Comparison of ENCODE assay signal across 22 cellular contexts in the genomic region with DNA sequence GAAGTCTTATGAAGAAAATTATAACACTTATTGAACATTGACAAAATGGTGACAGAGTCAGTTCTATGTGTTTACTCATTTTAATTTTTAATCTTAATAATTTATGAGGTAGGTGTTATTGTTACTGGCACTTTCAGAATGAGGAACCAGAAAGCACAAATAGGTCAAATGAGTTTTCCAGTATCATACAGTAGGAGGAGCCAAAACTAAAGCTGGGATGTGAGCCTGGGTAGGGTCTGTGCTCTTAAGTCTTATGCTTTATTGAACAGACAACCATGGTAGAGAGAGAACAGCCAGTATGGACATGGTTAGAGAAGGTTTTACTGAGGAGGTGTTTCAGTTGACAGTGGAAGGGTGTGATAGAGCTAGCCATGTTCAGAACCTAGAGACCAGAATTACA.
DNase-seq lines count a peak whose midpoint lies in the region; ATAC-seq, FAIRE-seq and TF ChIP-seq lines count a peak whose summit lies in the region.
"Had no signal": no experiment of that assay in that cellular context is flagged by ENCODE, and none has a peak within 500 bp of the region (broad histone marks: within the 10 kb centered on the region; RNA-seq: fewer than 3 reads in every experiment).

No MANE protein-coding gene starts in this region.

- no peaks in the 10 kb centered on the region for H3K4me1 ChIP-seq in left ventricle myocardium inferior
- no peaks in the 10 kb centered on the region for H3K4me1 ChIP-seq in kidney (ENCODE audit: control insufficient read depth in 1 of 2, insufficient read depth in 1 of 2, low read depth in 1 of 2, low read length in 2 of 2)
- H3K4me1 ChIP-seq: right atrium auricular region, suprapubic skin had no signal

- peaks cover 8% of the 10 kb centered on the region for H3K9me3 ChIP-seq in left ventricle myocardium inferior (replicated peaks)
- H3K9me3 ChIP-seq in kidney (ENCODE audit: control insufficient read depth in 1 of 2, low read length in 2 of 2), result peaks cover 0 to 2% of the 10 kb centered on the region in 2 donors
- H3K9me3 ChIP-seq: right atrium auricular region, suprapubic skin had no signal

- TF ChIP-seq CTCF in left ventricle myocardium inferior (IDR thresholded peaks at IDR 0.05; ENCODE audit: borderline replicate concordance), result peak; percentile 23
- no peak for TF ChIP-seq CTCF in NB4 (IDR thresholded peaks at IDR 0.05; ENCODE audit: low read depth, low read length)
- TF ChIP-seq CTCF in bronchial epithelial cell (IDR thresholded peaks at IDR 0.05; ENCODE audit: insufficient read depth, low read length, severe bottlenecking), result peak; percentile 20
- no peak for TF ChIP-seq CTCF in kidney (IDR thresholded peaks at IDR 0.05; ENCODE audit: borderline replicate concordance, extremely low read depth, insufficient read depth)

- POLR2A ChIA-PET in activated CD4-positive, alpha-beta memory T cell treated with anti-CD3 and anti-CD28 coated beads for 36 hours (lab: Charles Lee), result no interaction called here

- H3K4me3 ChIP-seq in left ventricle myocardium inferior, result no peak overlapping the region
- no peak overlapping the region for H3K4me3 ChIP-seq in NB4 (ENCODE audit: low read depth, low read length)
- no peak overlapping the region for H3K4me3 ChIP-seq in bronchial epithelial cell (ENCODE audit: low read depth, low read length)
- no peak overlapping the region for H3K4me3 ChIP-seq in kidney (ENCODE audit: low read length in 2 of 2)
- H3K4me3 ChIP-seq: right atrium auricular region, suprapubic skin had no signal

- CTCF ChIA-PET in activated CD4-positive, alpha-beta memory T cell treated with anti-CD3 and anti-CD28 coated beads for 36 hours (lab: Charles Lee), result no interaction called here

- no peaks in the 10 kb centered on the region for H3K9me3 Mint-ChIP-seq in activated CD4-positive, alpha-beta memory T cell treated with anti-CD3 and anti-CD28 coated beads for 36 hours
- H3K9me3 Mint-ChIP-seq: activated CD8-positive, alpha-beta T cell treated with anti-CD3 and anti-CD28 coated beads for 36 hours; activated naive CD4-positive, alpha-beta T cell treated with anti-CD3 and anti-CD28 coated beads for 36 hours; T-helper 1 cell treated with Interleukin-12 subunit alpha and Interleukin-12 subunit beta and Interleukin-4 antibody, amounts not matched to agents 30 μg/mL and 1 μg/mL, for 36 hours had no signal

- TF ChIP-seq POLR2A in NB4 (IDR thresholded peaks at IDR 0.05; ENCODE audit: extremely low read depth, insufficient read length), result no peak

- H3K36me3 Mint-ChIP-seq in activated CD4-positive, alpha-beta memory T cell treated with anti-CD3 and anti-CD28 coated beads for 36 hours, result no peaks in the 10 kb centered on the region
- H3K36me3 Mint-ChIP-seq: CD4-positive, alpha-beta memory T cell had no signal

- H3K9ac ChIP-seq in kidney (ENCODE audit: low read length in 2 of 2), result no peak overlapping the region

- DNase-seq in left ventricle myocardium inferior, result no peak
- DNase-seq in cardiac septum (ENCODE audit: low spot score), result no peak
- peak; percentile 41 for DNase-seq in NB4 (ENCODE audit: low read depth)
- DNase-seq in bronchial epithelial cell (ENCODE audit: low read depth), result peak; percentile 7
- DNase-seq in kidney, result no peak
- DNase-seq in putamen (ENCODE audit: low spot score), result no peak
- DNase-seq in activated CD4-positive, alpha-beta memory T cell treated with anti-CD3 and anti-CD28 coated beads for 36 hours, result no peak
- DNase-seq: activated CD8-positive, alpha-beta T cell treated with anti-CD3 and anti-CD28 coated beads for 36 hours; activated naive CD4-positive, alpha-beta T cell treated with anti-CD3 and anti-CD28 coated beads for 36 hours; activated T-cell treated with anti-CD3 and anti-CD28 coated beads, Interleukin-2, amount 50 U/mL, for 1 hour; aorta; CD4-positive, alpha-beta memory T cell; effector memory CD4-positive, alpha-beta T cell; head of caudate nucleus; NCI-H1436 had no signal

- intact Hi-C loops in left ventricle myocardium inferior (cut with micrococcal nuclease), result no loop called here
- intact Hi-C loops in cardiac septum (cut with DNase I), result no loop called here
- intact Hi-C loops in kidney (cut with DNase I), result no loop called here
- intact Hi-C loops in activated CD4-positive, alpha-beta memory T cell treated with anti-CD3 and anti-CD28 coated beads for 36 hours (cut with micrococcal nuclease), result no loop called here

- H3K27me3 Mint-ChIP-seq in activated CD4-positive, alpha-beta memory T cell treated with anti-CD3 and anti-CD28 coated beads for 36 hours, result no peaks in the 10 kb centered on the region
- H3K27me3 Mint-ChIP-seq: activated CD8-positive, alpha-beta T cell treated with anti-CD3 and anti-CD28 coated beads for 36 hours; CD4-positive, alpha-beta memory T cell had no signal

- no peak for FAIRE-seq in bronchial epithelial cell (lab: Jason Lieb, UNC)
- no peak for FAIRE-seq in kidney (lab: Jason Lieb, UNC)
- FAIRE-seq: GM18507, islet of Langerhans had no signal

- H3K4me1 Mint-ChIP-seq in activated CD4-positive, alpha-beta memory T cell treated with anti-CD3 and anti-CD28 coated beads for 36 hours (ENCODE audit: low read depth), result no peaks in the 10 kb centered on the region
- H3K4me1 Mint-ChIP-seq: CD4-positive, alpha-beta memory T cell had no signal

- H3K36me3 ChIP-seq in left ventricle myocardium inferior, result no peaks in the 10 kb centered on the region
- H3K36me3 ChIP-seq in bronchial epithelial cell (ENCODE audit: control insufficient read depth, insufficient read depth, low read length), result no peaks in the 10 kb centered on the region
- H3K36me3 ChIP-seq in kidney (ENCODE audit: control insufficient read depth in 1 of 2, insufficient read depth in 2 of 2, low read length in 2 of 2), result no peaks in the 10 kb centered on the region
- H3K36me3 ChIP-seq: right atrium auricular region, suprapubic skin had no signal

- ATAC-seq in HG02571 (IDR thresholded peaks at IDR 0.05; ENCODE audit: unreplicated experiment), result no peak
- ATAC-seq: activated CD8-positive, alpha-beta T cell treated with anti-CD3 and anti-CD28 coated beads for 36 hours had no signal

- H3K27me3 ChIP-seq in left ventricle myocardium inferior (ENCODE audit: low read depth) (no peaks in the 10 kb centered on the region), bronchial epithelial cell (ENCODE audit: control insufficient read depth, insufficient read depth, low read length) (no peaks in the 10 kb centered on the region)
- H3K27me3 ChIP-seq: right atrium auricular region, suprapubic skin had no signal

- H3K4me3 Mint-ChIP-seq in activated CD4-positive, alpha-beta memory T cell treated with anti-CD3 and anti-CD28 coated beads for 36 hours, result no peak overlapping the region
- H3K4me3 Mint-ChIP-seq: activated CD8-positive, alpha-beta T cell treated with anti-CD3 and anti-CD28 coated beads for 36 hours; activated naive CD4-positive, alpha-beta T cell treated with anti-CD3 and anti-CD28 coated beads for 36 hours; CD4-positive, alpha-beta memory T cell; T-helper 1 cell treated with Interleukin-12 subunit alpha and Interleukin-12 subunit beta and Interleukin-4 antibody, amounts not matched to agents 30 μg/mL and 1 μg/mL, for 36 hours had no signal

- H3K27ac ChIP-seq in left ventricle myocardium inferior (replicated peaks) (no peak overlapping the region), kidney (ENCODE audit: low read depth in 2 of 2, low read length in 2 of 2) (no peak overlapping the region)
- H3K27ac ChIP-seq: right atrium auricular region, RWPE1, suprapubic skin had no signal

- H3K27ac Mint-ChIP-seq in activated CD4-positive, alpha-beta memory T cell treated with anti-CD3 and anti-CD28 coated beads for 36 hours, result no peak overlapping the region
- H3K27ac Mint-ChIP-seq: activated CD8-positive, alpha-beta T cell treated with anti-CD3 and anti-CD28 coated beads for 36 hours; activated naive CD4-positive, alpha-beta T cell treated with anti-CD3 and anti-CD28 coated beads for 36 hours; CD4-positive, alpha-beta memory T cell; T-helper 1 cell treated with Interleukin-12 subunit alpha and Interleukin-12 subunit beta and Interleukin-4 antibody, amounts not matched to agents 30 μg/mL and 1 μg/mL, for 36 hours had no signal

Comparison
In these comparisons a context has a peak if more than half of its experiments do, and no peak if none do; other contexts are left out.
1. DNase-seq: peak in NB4 (single experiment) and bronchial epithelial cell (single experiment); none in left ventricle myocardium inferior (single experiment), cardiac septum (single experiment), kidney (single experiment), putamen (single experiment) and activated CD4-positive, alpha-beta memory T cell treated with anti-CD3 and anti-CD28 coated beads for 36 hours (single experiment).
2. CTCF ChIP-seq: peak in left ventricle myocardium inferior (single experiment) and bronchial epithelial cell (single experiment); none in NB4 (single experiment) and kidney (single experiment).